ENCODE assay signal across 10 cellular contexts in genomic region chr7:46764100-46764941, GRCh38.
A peak's percentile ranks its signal among the peaks of the same experiment; 100 is the strongest.
DNase-seq lines count a peak whose midpoint lies in the region; ATAC-seq and TF ChIP-seq lines count a peak whose summit lies in the region.
"Had no signal": no experiment of that assay in that cellular context is flagged by ENCODE, and none has a peak within 500 bp of the region (broad histone marks: within the 10 kb centered on the region; RNA-seq: fewer than 3 reads in every experiment).

No MANE protein-coding gene starts in this region.

- CTCF ChIA-PET in mammary epithelial cell (lab: Charles Lee; ENCODE audit: low non-redundant PET): no interaction called here
- CTCF ChIA-PET in activated CD4-positive, alpha-beta memory T cell treated with anti-CD3 and anti-CD28 coated beads for 36 hours (lab: Charles Lee): no interaction called here

- peak overlapping the region; percentile 82 for H2AFZ ChIP-seq in mammary epithelial cell (ENCODE audit: low read depth, low read length)

- intact Hi-C loops in mammary epithelial cell (cut with micrococcal nuclease): no loop called here
- intact Hi-C loops in activated CD4-positive, alpha-beta memory T cell treated with anti-CD3 and anti-CD28 coated beads for 36 hours (cut with micrococcal nuclease): no loop called here

- H3K27me3 ChIP-seq in BLaER1 treated with 17β-estradiol and CSF1 and Interleukin-3, amounts not matched to agents 10 nM and 100 nM: no peaks in the 10 kb centered on the region
- no peaks in the 10 kb centered on the region for H3K27me3 ChIP-seq in mammary epithelial cell (ENCODE audit: insufficient read depth, low read length)

- in situ Hi-C loops in mammary epithelial cell (cut with MboI; ENCODE audit: low sequenced_read_pairs in 2 of 2): no loop called here

- no peak for TF ChIP-seq CTCF in mammary epithelial cell (conservative IDR thresholded peaks at IDR 0.05 in 1 of 2, IDR thresholded peaks at IDR 0.05 in 1 of 2; ENCODE audit: extremely low read depth in 1 of 2, insufficient read depth in 1 of 2, low read depth in 1 of 2, low read length in 2 of 2)
- TF ChIP-seq CTCF in mesothelial cell of epicardium (IDR thresholded peaks at IDR 0.05; ENCODE audit: unreplicated experiment): no peak

- H3K79me2 ChIP-seq in mammary epithelial cell (ENCODE audit: insufficient read depth, low read length): no peaks in the 10 kb centered on the region

- DNase-seq in HS-27A (ENCODE audit: low read depth): peak; percentile 90
- peak; percentile 96 for DNase-seq in mammary epithelial cell
- DNase-seq in mesothelial cell of epicardium (ENCODE audit: low spot score in 2 of 2, unreplicated experiment in 2 of 2): no peak
- DNase-seq in NCI-H146 treated with DMSO at 0.1 percent for 48 hours (lab: John Stamatoyannopoulos, UW; ENCODE audit: unreplicated experiment): no peak
- DNase-seq in activated CD4-positive, alpha-beta memory T cell treated with anti-CD3 and anti-CD28 coated beads for 36 hours: no peak
- DNase-seq: activated CD4-positive, alpha-beta T cell treated with anti-CD3 and anti-CD28 coated beads, Interleukin-2, amount 50 U/mL, for 4 hours had no signal

- H3K9me3 ChIP-seq in BLaER1 treated with 17β-estradiol and CSF1 and Interleukin-3, amounts not matched to agents 10 nM and 100 nM (replicated peaks in 1 of 11): peaks cover 12 to 24% (median 14%) of the 10 kb centered on the region in 11 experiments
- peaks cover 11% of the 10 kb centered on the region for H3K9me3 ChIP-seq in mammary epithelial cell (replicated peaks; ENCODE audit: insufficient read depth, low read length)

- peaks cover 29% of the 10 kb centered on the region for H3K9me3 Mint-ChIP-seq in mesothelial cell of epicardium
- peaks cover 9% of the 10 kb centered on the region for H3K9me3 Mint-ChIP-seq in activated CD4-positive, alpha-beta memory T cell treated with anti-CD3 and anti-CD28 coated beads for 36 hours

- H3K9ac ChIP-seq in BLaER1 treated with 17β-estradiol and CSF1 and Interleukin-3, amounts not matched to agents 10 nM and 100 nM: no peak overlapping the region
- no peak overlapping the region for H3K9ac ChIP-seq in mammary epithelial cell (ENCODE audit: insufficient read depth, low read length)
- H3K9ac ChIP-seq: KMS-11 had no signal

- H3K27ac ChIP-seq in BLaER1 treated with 17β-estradiol and CSF1 and Interleukin-3, amounts not matched to agents 10 nM and 100 nM: peak overlapping the region in 5 of 11 experiments; percentile 2 to 64 (median 20); a peak in 5 of 22 replicates
- peak overlapping the region; percentile 35 for H3K27ac ChIP-seq in mammary epithelial cell (ENCODE audit: insufficient read depth, low read depth, low read length)
- H3K27ac ChIP-seq: KMS-11 had no signal

- peaks cover 4 to 26% (median 12%) of the 10 kb centered on the region in 10 experiments; a peak in 13 of 20 replicates for H3K4me1 ChIP-seq in BLaER1 treated with 17β-estradiol and CSF1 and Interleukin-3, amounts not matched to agents 10 nM and 100 nM
- H3K4me1 ChIP-seq in mammary epithelial cell (ENCODE audit: insufficient read depth, low read length): peaks cover 15% of the 10 kb centered on the region

- no TSS peak for BruUV-seq in mammary epithelial cell (replicated peaks; lab: Mats Ljungman, UMichigan)

- no peaks in the 10 kb centered on the region for H3K27me3 Mint-ChIP-seq in mesothelial cell of epicardium (ENCODE audit: low read depth)
- H3K27me3 Mint-ChIP-seq in activated CD4-positive, alpha-beta memory T cell treated with anti-CD3 and anti-CD28 coated beads for 36 hours: no peaks in the 10 kb centered on the region

- ATAC-seq in HG03442 (IDR thresholded peaks at IDR 0.05; ENCODE audit: unreplicated experiment) (no peak), GM19395 (IDR thresholded peaks at IDR 0.05; ENCODE audit: unreplicated experiment) (no peak)

- dilution Hi-C loops in mammary epithelial cell (cut with HindIII; ENCODE audit: low sequenced_read_pairs): no loop called here

- peaks cover 16% of the 10 kb centered on the region for H3K36me3 Mint-ChIP-seq in mesothelial cell of epicardium
- no peaks in the 10 kb centered on the region for H3K36me3 Mint-ChIP-seq in activated CD4-positive, alpha-beta memory T cell treated with anti-CD3 and anti-CD28 coated beads for 36 hours

- peak overlapping the region; percentile 5 for H3K27ac Mint-ChIP-seq in mesothelial cell of epicardium
- no peak overlapping the region for H3K27ac Mint-ChIP-seq in activated CD4-positive, alpha-beta memory T cell treated with anti-CD3 and anti-CD28 coated beads for 36 hours

- POLR2A ChIA-PET in activated CD4-positive, alpha-beta memory T cell treated with anti-CD3 and anti-CD28 coated beads for 36 hours (lab: Charles Lee): no interaction called here

- 51% methylated on average over 4 of the region's 4 CpGs for WGBS in mammary epithelial cell (ENCODE audit: low coverage, missing lambda C conversion rate)

- no peaks in the 10 kb centered on the region for H4K20me1 ChIP-seq in BLaER1 treated with 17β-estradiol and CSF1 and Interleukin-3, amounts not matched to agents 10 nM and 100 nM
- no peaks in the 10 kb centered on the region for H4K20me1 ChIP-seq in mammary epithelial cell (ENCODE audit: insufficient read depth, low read length)

- peaks cover 4% of the 10 kb centered on the region for H3K4me1 Mint-ChIP-seq in mesothelial cell of epicardium
- H3K4me1 Mint-ChIP-seq in activated CD4-positive, alpha-beta memory T cell treated with anti-CD3 and anti-CD28 coated beads for 36 hours (ENCODE audit: low read depth): no peaks in the 10 kb centered on the region

- H3K4me3 Mint-ChIP-seq in mesothelial cell of epicardium: no peak overlapping the region
- no peak overlapping the region for H3K4me3 Mint-ChIP-seq in activated CD4-positive, alpha-beta memory T cell treated with anti-CD3 and anti-CD28 coated beads for 36 hours

- no peaks in the 10 kb centered on the region for H3K36me3 ChIP-seq in BLaER1 treated with 17β-estradiol and CSF1 and Interleukin-3, amounts not matched to agents 10 nM and 100 nM
- H3K36me3 ChIP-seq in mammary epithelial cell (ENCODE audit: insufficient read depth, low read length): no peaks in the 10 kb centered on the region

- no peak overlapping the region for H3K4me3 ChIP-seq in BLaER1 treated with 17β-estradiol and CSF1 and Interleukin-3, amounts not matched to agents 10 nM and 100 nM
- H3K4me3 ChIP-seq in mammary epithelial cell (replicated peaks in 1 of 3; ENCODE audit: insufficient read depth in 1 of 3, low read depth in 2 of 3, low read length in 3 of 3): no peak overlapping the region

- H3K4me2 ChIP-seq in BLaER1 treated with 17β-estradiol and CSF1 and Interleukin-3, amounts not matched to agents 10 nM and 100 nM: peak overlapping the region in 7 of 11 experiments; percentile 19 to 74 (median 59); a peak in 12 of 22 replicates
- peak overlapping the region; percentile 58 for H3K4me2 ChIP-seq in mammary epithelial cell (ENCODE audit: insufficient read depth, low read depth, low read length)
- H3K4me2 ChIP-seq: KMS-11 had no signal

Comparison
In these comparisons a context has a peak if more than half of its experiments do, and no peak if none do; other contexts are left out.
1. DNase-seq: peak in HS-27A (single experiment) and mammary epithelial cell (single experiment); none in mesothelial cell of epicardium (0 of 2), NCI-H146 treated with DMSO at 0.1 percent for 48 hours (single experiment) and activated CD4-positive, alpha-beta memory T cell treated with anti-CD3 and anti-CD28 coated beads for 36 hours (single experiment).